In the genomic region with DNA sequence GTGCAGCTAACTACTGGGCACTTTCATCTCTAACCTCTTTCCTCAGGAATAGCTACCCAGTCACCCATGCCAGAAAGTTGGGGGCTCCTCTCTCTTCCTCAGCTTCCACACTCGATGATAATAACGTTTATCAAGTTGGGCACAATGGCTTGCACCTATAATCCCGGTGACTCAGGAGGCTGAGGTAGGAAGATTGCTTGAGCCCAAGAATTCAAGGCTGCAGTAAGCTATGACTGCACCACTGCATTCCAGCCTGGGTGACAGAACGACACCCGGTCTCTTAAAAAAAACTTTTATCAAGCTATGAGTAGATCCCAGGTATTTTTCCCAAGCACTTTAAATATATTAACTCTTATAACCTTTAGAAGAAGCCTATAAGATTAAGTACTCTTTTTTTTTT, we compare ENCODE assay signal across 11 cellular contexts. TPM values are rescaled to one million over a fixed set of nuclear protein-coding genes. Genes with fewer than 3 reads are reported as not detected.
A peak's percentile ranks its signal among the peaks of the same experiment; 100 is the strongest.
DNase-seq lines count a peak whose midpoint lies in the region; ATAC-seq, FAIRE-seq and TF ChIP-seq lines count a peak whose summit lies in the region.
"Had no signal": no experiment of that assay in that cellular context is flagged by ENCODE, and none has a peak within 500 bp of the region (broad histone marks: within the 10 kb centered on the region; RNA-seq: fewer than 3 reads in every experiment).

No MANE protein-coding gene starts in this region.

- TF ChIP-seq POLR2A in HepG2 (IDR thresholded peaks at IDR 0.05; ENCODE audit: insufficient read depth in 1 of 2, low read depth in 2 of 2, low read length in 2 of 2), result no peak
- TF ChIP-seq POLR2A in right lobe of liver (IDR thresholded peaks at IDR 0.05), result no peak

- H3K4me1 ChIP-seq in HepG2 (ENCODE audit: insufficient read depth, low read length), result peaks cover 53% of the 10 kb centered on the region
- H3K4me1 ChIP-seq in right lobe of liver, result peaks cover 4 to 16% (median 8%) of the 10 kb centered on the region in 4 donors
- peaks cover 22% of the 10 kb centered on the region for H3K4me1 ChIP-seq in A673 (ENCODE audit: insufficient read depth, low read length, poor library complexity, severe bottlenecking)

- H3K36me3 ChIP-seq in HepG2 (replicated peaks in 1 of 2; ENCODE audit: control insufficient read depth in 1 of 2, insufficient read depth in 2 of 2, low read length in 2 of 2) (peaks cover 12 to 43% of the 10 kb centered on the region in 2 experiments; a peak in 4 of 5 replicates), right lobe of liver (peaks cover 0 to 34% (median 24%) of the 10 kb centered on the region in 4 donors), A673 (ENCODE audit: insufficient read depth, low read length, poor library complexity, severe bottlenecking) (peaks cover 34% of the 10 kb centered on the region)

- BruUV-seq in HepG2 (replicated peaks; lab: Mats Ljungman, UMichigan), result no TSS peak
- no TSS peak for BruUV-seq in A673 (replicated peaks; lab: Mats Ljungman, UMichigan)

- TF ChIP-seq CTCF in HepG2 (CRISPR knock-in tag; IDR thresholded peaks at IDR 0.05) (no peak), right lobe of liver (IDR thresholded peaks at IDR 0.05) (no peak), mesothelial cell of epicardium (IDR thresholded peaks at IDR 0.05; ENCODE audit: unreplicated experiment) (no peak), A673 (conservative IDR thresholded peaks at IDR 0.05; ENCODE audit: low read depth, low read length) (no peak)

- CTCF ChIA-PET in HepG2 (lab: Yijun Ruan, JAX; ENCODE audit: low intra/inter-chr PET ratio, low total read pairs) (no interaction called here), A673 (lab: Charles Lee) (no interaction called here)

- H3K27me3 ChIP-seq in HepG2 (ENCODE audit: control insufficient read depth in 1 of 2, insufficient read depth in 2 of 2, low read length in 2 of 2), result no peaks in the 10 kb centered on the region; a peak in 2 of 5 replicates
- no peaks in the 10 kb centered on the region for H3K27me3 ChIP-seq in right lobe of liver
- H3K27me3 ChIP-seq in A673 (replicated peaks; ENCODE audit: insufficient read depth, low read depth, low read length, poor library complexity), result no peaks in the 10 kb centered on the region
- H3K27me3 ChIP-seq: colonic mucosa had no signal

- H3K27ac ChIP-seq in HepG2 (ENCODE audit: extremely low read length, insufficient read depth, low read length) (no peak overlapping the region), right lobe of liver (no peak overlapping the region), A673 (ENCODE audit: low read depth, low read length, poor library complexity, severe bottlenecking) (no peak overlapping the region)
- H3K27ac ChIP-seq: C4-2B, colonic mucosa had no signal

- H3K9me3 ChIP-seq in HepG2 (ENCODE audit: low read length) (no peaks in the 10 kb centered on the region), right lobe of liver (no peaks in the 10 kb centered on the region), A673 (ENCODE audit: low read depth, low read length, poor library complexity, severe bottlenecking) (no peaks in the 10 kb centered on the region)
- H3K9me3 ChIP-seq: colonic mucosa had no signal

- peak overlapping the region; percentile 10; the same call in 1 of the 2 replicates for H3K9ac ChIP-seq in HepG2 (ENCODE audit: insufficient read depth, low read depth, low read length)

- peaks cover 19% of the 10 kb centered on the region for H4K20me1 ChIP-seq in HepG2 (ENCODE audit: insufficient read depth, low read length)

- intact Hi-C loops in HepG2 (cut with micrococcal nuclease; ENCODE audit: unreplicated experiment) (no loop called here), right lobe of liver (cut with DNase I) (no loop called here), A673 (cut with micrococcal nuclease; ENCODE audit: unreplicated experiment) (no loop called here)
- intact Hi-C loops in activated T-helper 2 cell treated with anti-CD3 and anti-CD28 coated beads, Interferon-gamma antibody, Interleukin-2, Interleukin-4, amounts not matched to agents 10 μg/mL and 5 μg/mL and 100 μg/mL, durations not matched to agents 14 hours and 24 hours and 36 hours (cut with micrococcal nuclease), result loop anchor here (5.0 kb wide), 1 partner anchor 47 kb away; no protein-coding TSS in a partner anchor

- H3K9me3 Mint-ChIP-seq in activated T-helper 2 cell treated with anti-CD3 and anti-CD28 coated beads, Interferon-gamma antibody, Interleukin-2, Interleukin-4, amounts not matched to agents 10 μg/mL and 5 μg/mL and 100 μg/mL, durations not matched to agents 14 hours and 24 hours and 36 hours, result no peaks in the 10 kb centered on the region
- H3K9me3 Mint-ChIP-seq in mesothelial cell of epicardium, result no peaks in the 10 kb centered on the region

- POLR2A ChIA-PET in HepG2 (lab: Yijun Ruan, JAX), result interaction anchor here (1.2 kb wide), 1 partner anchor 28 kb away, joined by 3 read pairs; the partner anchor contains the start of gene TBC1D10A
- POLR2A ChIA-PET in A673 (lab: Charles Lee; ENCODE audit: low non-redundant PET), result no interaction called here

- H3K4me3 Mint-ChIP-seq in activated T-helper 2 cell treated with anti-CD3 and anti-CD28 coated beads, Interferon-gamma antibody, Interleukin-2, Interleukin-4, amounts not matched to agents 10 μg/mL and 5 μg/mL and 100 μg/mL, durations not matched to agents 14 hours and 24 hours and 36 hours (ENCODE audit: low read depth), result peak overlapping the region; percentile 91
- H3K4me3 Mint-ChIP-seq in mesothelial cell of epicardium, result peak overlapping the region; percentile 94

- peaks cover 2% of the 10 kb centered on the region for H3K27me3 Mint-ChIP-seq in activated T-helper 2 cell treated with anti-CD3 and anti-CD28 coated beads, Interferon-gamma antibody, Interleukin-2, Interleukin-4, amounts not matched to agents 10 μg/mL and 5 μg/mL and 100 μg/mL, durations not matched to agents 14 hours and 24 hours and 36 hours (ENCODE audit: low read depth)
- H3K27me3 Mint-ChIP-seq in mesothelial cell of epicardium (ENCODE audit: low read depth), result no peaks in the 10 kb centered on the region

- H3K4me1 Mint-ChIP-seq in activated T-helper 2 cell treated with anti-CD3 and anti-CD28 coated beads, Interferon-gamma antibody, Interleukin-2, Interleukin-4, amounts not matched to agents 10 μg/mL and 5 μg/mL and 100 μg/mL, durations not matched to agents 14 hours and 24 hours and 36 hours (ENCODE audit: low read depth), result peaks cover 44% of the 10 kb centered on the region
- peaks cover 23% of the 10 kb centered on the region for H3K4me1 Mint-ChIP-seq in mesothelial cell of epicardium

- peaks cover 33% of the 10 kb centered on the region for H3K79me2 ChIP-seq in HepG2 (ENCODE audit: insufficient read depth, low read length)

- H2AFZ ChIP-seq in HepG2 (ENCODE audit: low read length), result no peak overlapping the region

- H3K4me3 ChIP-seq in HepG2 (replicated peaks in 1 of 3; ENCODE audit: insufficient read depth in 1 of 3, low read depth in 2 of 3, low read length in 3 of 3) (no peak overlapping the region), right lobe of liver (no peak overlapping the region), A673 (ENCODE audit: low read depth, low read length, poor library complexity, severe bottlenecking) (no peak overlapping the region)
- H3K4me3 ChIP-seq: colonic mucosa had no signal

- TF ChIP-seq EP300 in HepG2 (IDR thresholded peaks at IDR 0.05; ENCODE audit: low read depth in 2 of 2, low read length in 2 of 2) (no peak), HepG2 (CRISPR knock-in tag; IDR thresholded peaks at IDR 0.05; ENCODE audit: borderline replicate concordance) (no peak)

- peak overlapping the region; percentile 58 for H3K27ac Mint-ChIP-seq in activated T-helper 2 cell treated with anti-CD3 and anti-CD28 coated beads, Interferon-gamma antibody, Interleukin-2, Interleukin-4, amounts not matched to agents 10 μg/mL and 5 μg/mL and 100 μg/mL, durations not matched to agents 14 hours and 24 hours and 36 hours
- no peak overlapping the region for H3K27ac Mint-ChIP-seq in mesothelial cell of epicardium

- 91% methylated on average over 5 of the region's 5 CpGs for WGBS in HepG2 (ENCODE audit: low lambda C conversion rate)
- 47% methylated on average over 5 of the region's 5 CpGs for WGBS in right lobe of liver (ENCODE audit: insufficient coverage, low coverage, low lambda C conversion rate, missing lambda C conversion rate)

- no peak for DNase-seq in HepG2 (ENCODE audit: low spot score)
- no peak for DNase-seq in right lobe of liver
- DNase-seq in activated T-helper 2 cell treated with anti-CD3 and anti-CD28 coated beads, Interferon-gamma antibody, Interleukin-2, Interleukin-4, amounts not matched to agents 10 μg/mL and 5 μg/mL and 100 μg/mL, durations not matched to agents 14 hours and 24 hours and 36 hours (ENCODE audit: low spot score), result no peak
- no peak for DNase-seq in mesothelial cell of epicardium (ENCODE audit: low spot score in 2 of 2, unreplicated experiment in 2 of 2)
- no peak for DNase-seq in A673 (ENCODE audit: low spot score)
- no peak for DNase-seq in NCI-H1930 (lab: John Stamatoyannopoulos, UW)
- DNase-seq: colonic mucosa had no signal

- H3K36me3 Mint-ChIP-seq in activated T-helper 2 cell treated with anti-CD3 and anti-CD28 coated beads, Interferon-gamma antibody, Interleukin-2, Interleukin-4, amounts not matched to agents 10 μg/mL and 5 μg/mL and 100 μg/mL, durations not matched to agents 14 hours and 24 hours and 36 hours (ENCODE audit: low read depth), result peaks cover 60% of the 10 kb centered on the region
- H3K36me3 Mint-ChIP-seq in mesothelial cell of epicardium, result peaks cover 20% of the 10 kb centered on the region

- ATAC-seq in HepG2 (no peak), right lobe of liver (no peak), GM18858 (IDR thresholded peaks at IDR 0.05; ENCODE audit: unreplicated experiment) (no peak), GM21528 (IDR thresholded peaks at IDR 0.05; ENCODE audit: low FRiP score, unreplicated experiment) (no peak)

- in situ Hi-C loops in HepG2 (cut with HindIII; ENCODE audit: extremely low pct_ligation_motif_present, low pct_unique_long_range_greater_than_20kb), result no loop called here

- no peak for FAIRE-seq in HepG2 (lab: Jason Lieb, UNC)
- FAIRE-seq: GM19239 had no signal

- no peak for TF ChIP-seq RAD21 in HepG2 (CRISPR knock-in tag; IDR thresholded peaks at IDR 0.05)

- peak overlapping the region; percentile 20; the same call in 1 of the 2 replicates for H3K4me2 ChIP-seq in HepG2 (ENCODE audit: low read depth, low read length)

RNA-seq across cellular contexts. Expression of gene SF3A1, which starts 2.0 kb away (rescaled TPM):
- 22.0 and 31.8 TPM in 2 replicates for total RNA-seq in HepG2 (2016; rRNA removed; fragmentation: Illumina TruSeq; extraction: Trizol)
- 9.8 and 11.6 TPM in 2 replicates for total RNA-seq in HepG2 (2016; cell fraction: cytosol; rRNA removed; fragmentation: Illumina TruSeq; extraction: Trizol; ENCODE audit: low read depth)
- 20.9 and 27.0 TPM in 2 replicates for total RNA-seq in HepG2 (2016; cell fraction: insoluble cytoplasmic fraction; rRNA removed; fragmentation: Illumina TruSeq; extraction: Trizol)
- 13.8 and 16.2 TPM in 2 replicates for total RNA-seq in HepG2 (2016; cell fraction: membrane; rRNA removed; fragmentation: Illumina TruSeq; extraction: Trizol)
- 23.6 and 29.5 TPM in 2 replicates for total RNA-seq in HepG2 (2016; cell fraction: nucleus; rRNA removed; fragmentation: Illumina TruSeq; extraction: Trizol)
- 10.0 and 16.2 TPM in 2 replicates for polyA plus RNA-seq in HepG2 (2011; rRNA removed)
- polyA plus RNA-seq in HepG2 (2011; cell fraction: cytosol; rRNA removed), result 5.3 and 6.6 TPM in 2 replicates
- 42.5 and 51.9 TPM in 2 replicates for polyA plus RNA-seq in HepG2 (2011; cell fraction: nucleus; rRNA removed)
- 38.4 and 47.2 TPM in 2 replicates for polyA plus RNA-seq in HepG2 (2012)
- 5.6 and 6.5 TPM in 2 replicates for polyA plus RNA-seq in HepG2 (2016; cell fraction: cytosol; fragmentation: Illumina TruSeq; extraction: Trizol; ENCODE audit: low read depth)
- polyA plus RNA-seq in HepG2 (2016; cell fraction: insoluble cytoplasmic fraction; fragmentation: Illumina TruSeq; extraction: Trizol; ENCODE audit: low read depth), result 22.2 and 52.1 TPM in 2 replicates
- 8.5 and 15.3 TPM in 2 replicates for polyA plus RNA-seq in HepG2 (2016; cell fraction: membrane; fragmentation: Illumina TruSeq; extraction: Trizol; ENCODE audit: low read depth)
- 40.6 and 47.6 TPM in 2 replicates for polyA plus RNA-seq in HepG2 (2016; cell fraction: nucleus; fragmentation: Illumina TruSeq; extraction: Trizol; ENCODE audit: insufficient read depth, low read depth)
- 43.5 and 95.1 TPM in 2 replicates for polyA minus RNA-seq in HepG2 (2011; rRNA and poly(A)+ RNA removed; ENCODE audit: low replicate concordance)
- 61.1 and 71.4 TPM in 2 replicates for polyA minus RNA-seq in HepG2 (2011; cell fraction: cytosol; rRNA and poly(A)+ RNA removed)
- polyA minus RNA-seq in HepG2 (2011; cell fraction: nucleus; rRNA and poly(A)+ RNA removed), result 49.2 and 53.6 TPM in 2 replicates
- total RNA-seq in right lobe of liver, result 10 to 100 TPM; 42.6 to 72.8 (median 66.5) TPM
- total RNA-seq in activated T-helper 2 cell treated with anti-CD3 and anti-CD28 coated beads, Interferon-gamma antibody, Interleukin-2, Interleukin-4, amounts not matched to agents 10 μg/mL and 5 μg/mL and 100 μg/mL, durations not matched to agents 14 hours and 24 hours and 36 hours, result 287 and 325 TPM in 2 replicates
- total RNA-seq in mesothelial cell of epicardium, result 142 to 154 TPM (median 151 TPM) in 3 replicates
- total RNA-seq in A673 (2021), result 346 and 366 TPM in 2 replicates

RNA-seq across cellular contexts. Expression of gene CCDC157, which starts 2.2 kb away (rescaled TPM):
- total RNA-seq in HepG2 (2016; rRNA removed; fragmentation: Illumina TruSeq; extraction: Trizol), result 0.98 and 1.6 TPM in 2 replicates
- total RNA-seq in HepG2 (2016; cell fraction: cytosol; rRNA removed; fragmentation: Illumina TruSeq; extraction: Trizol; ENCODE audit: low read depth), result 2.1 and 2.2 TPM in 2 replicates
- total RNA-seq in HepG2 (2016; cell fraction: insoluble cytoplasmic fraction; rRNA removed; fragmentation: Illumina TruSeq; extraction: Trizol), result 0.79 and 1.9 TPM in 2 replicates
- total RNA-seq in HepG2 (2016; cell fraction: membrane; rRNA removed; fragmentation: Illumina TruSeq; extraction: Trizol), result 1.9 and 3.1 TPM in 2 replicates
- total RNA-seq in HepG2 (2016; cell fraction: nucleus; rRNA removed; fragmentation: Illumina TruSeq; extraction: Trizol), result 1.4 and 1.6 TPM in 2 replicates
- 1.4 and 2.3 TPM in 2 replicates for polyA plus RNA-seq in HepG2 (2011; rRNA removed)
- polyA plus RNA-seq in HepG2 (2011; cell fraction: cytosol; rRNA removed), result 1.1 and 1.8 TPM in 2 replicates
- 5.8 and 7.1 TPM in 2 replicates for polyA plus RNA-seq in HepG2 (2011; cell fraction: nucleus; rRNA removed)
- polyA plus RNA-seq in HepG2 (2012), result 0.64 and 1.3 TPM in 2 replicates
- 3.4 and 4.1 TPM in 2 replicates for polyA plus RNA-seq in HepG2 (2016; cell fraction: cytosol; fragmentation: Illumina TruSeq; extraction: Trizol; ENCODE audit: low read depth)
- polyA plus RNA-seq in HepG2 (2016; cell fraction: insoluble cytoplasmic fraction; fragmentation: Illumina TruSeq; extraction: Trizol; ENCODE audit: low read depth), result 1.2 and 1.5 TPM in 2 replicates
- polyA plus RNA-seq in HepG2 (2016; cell fraction: membrane; fragmentation: Illumina TruSeq; extraction: Trizol; ENCODE audit: low read depth), result 2.2 and 3.2 TPM in 2 replicates
- 3.1 and 3.2 TPM in 2 replicates for polyA plus RNA-seq in HepG2 (2016; cell fraction: nucleus; fragmentation: Illumina TruSeq; extraction: Trizol; ENCODE audit: insufficient read depth, low read depth)
- polyA minus RNA-seq in HepG2 (2011; rRNA and poly(A)+ RNA removed; ENCODE audit: low replicate concordance), result 2.6 and 4.7 TPM in 2 replicates
- polyA minus RNA-seq in HepG2 (2011; cell fraction: cytosol; rRNA and poly(A)+ RNA removed), result 0.79 and 1.4 TPM in 2 replicates
- polyA minus RNA-seq in HepG2 (2011; cell fraction: nucleus; rRNA and poly(A)+ RNA removed), result 1.9 and 3.0 TPM in 2 replicates
- total RNA-seq in right lobe of liver, result 1 to 10 TPM in 3 of 6 experiments, under 1 TPM in 3; 0.54 to 2.9 (median 0.86) TPM
- 3.2 and 4.3 TPM in 2 replicates for total RNA-seq in activated T-helper 2 cell treated with anti-CD3 and anti-CD28 coated beads, Interferon-gamma antibody, Interleukin-2, Interleukin-4, amounts not matched to agents 10 μg/mL and 5 μg/mL and 100 μg/mL, durations not matched to agents 14 hours and 24 hours and 36 hours
- total RNA-seq in mesothelial cell of epicardium, result 4.7 to 5.8 TPM (median 4.7 TPM) in 3 replicates
- total RNA-seq in A673 (2021), result 5.7 and 6.0 TPM in 2 replicates

RNA-seq across cellular contexts. Expression of gene TBC1D10A, which starts 27.9 kb away (rescaled TPM):
- total RNA-seq in HepG2 (2016; rRNA removed; fragmentation: Illumina TruSeq; extraction: Trizol), result 3.6 and 4.2 TPM in 2 replicates
- total RNA-seq in HepG2 (2016; cell fraction: cytosol; rRNA removed; fragmentation: Illumina TruSeq; extraction: Trizol; ENCODE audit: low read depth), result 1.3 and 1.7 TPM in 2 replicates
- 2.7 and 5.3 TPM in 2 replicates for total RNA-seq in HepG2 (2016; cell fraction: insoluble cytoplasmic fraction; rRNA removed; fragmentation: Illumina TruSeq; extraction: Trizol)
- 2.2 and 2.6 TPM in 2 replicates for total RNA-seq in HepG2 (2016; cell fraction: membrane; rRNA removed; fragmentation: Illumina TruSeq; extraction: Trizol)
- total RNA-seq in HepG2 (2016; cell fraction: nucleus; rRNA removed; fragmentation: Illumina TruSeq; extraction: Trizol), result 3.0 and 3.7 TPM in 2 replicates
- polyA plus RNA-seq in HepG2 (2011; rRNA removed), result 4.9 and 6.0 TPM in 2 replicates
- 3.5 and 5.6 TPM in 2 replicates for polyA plus RNA-seq in HepG2 (2011; cell fraction: cytosol; rRNA removed)
- 13.6 and 14.3 TPM in 2 replicates for polyA plus RNA-seq in HepG2 (2011; cell fraction: nucleus; rRNA removed)
- 3.8 and 4.0 TPM in 2 replicates for polyA plus RNA-seq in HepG2 (2012)
- polyA plus RNA-seq in HepG2 (2016; cell fraction: cytosol; fragmentation: Illumina TruSeq; extraction: Trizol; ENCODE audit: low read depth), result 0.68 and 0.98 TPM in 2 replicates
- polyA plus RNA-seq in HepG2 (2016; cell fraction: insoluble cytoplasmic fraction; fragmentation: Illumina TruSeq; extraction: Trizol; ENCODE audit: low read depth), result 3.0 and 4.4 TPM in 2 replicates
- 0.73 and 1.0 TPM in 2 replicates for polyA plus RNA-seq in HepG2 (2016; cell fraction: membrane; fragmentation: Illumina TruSeq; extraction: Trizol; ENCODE audit: low read depth)
- polyA plus RNA-seq in HepG2 (2016; cell fraction: nucleus; fragmentation: Illumina TruSeq; extraction: Trizol; ENCODE audit: insufficient read depth, low read depth), result 6.5 and 9.4 TPM in 2 replicates
- polyA minus RNA-seq in HepG2 (2011; rRNA and poly(A)+ RNA removed; ENCODE audit: low replicate concordance), result 3.0 and 10.8 TPM in 2 replicates
- 4.6 and 5.8 TPM in 2 replicates for polyA minus RNA-seq in HepG2 (2011; cell fraction: cytosol; rRNA and poly(A)+ RNA removed)
- polyA minus RNA-seq in HepG2 (2011; cell fraction: nucleus; rRNA and poly(A)+ RNA removed), result 7.8 and 10.4 TPM in 2 replicates
- 10 to 100 TPM in 3 of 6 experiments, 1 to 10 TPM in 3; 6.6 to 12.6 (median 10.0) TPM for total RNA-seq in right lobe of liver
- 26.8 and 29.4 TPM in 2 replicates for total RNA-seq in activated T-helper 2 cell treated with anti-CD3 and anti-CD28 coated beads, Interferon-gamma antibody, Interleukin-2, Interleukin-4, amounts not matched to agents 10 μg/mL and 5 μg/mL and 100 μg/mL, durations not matched to agents 14 hours and 24 hours and 36 hours
- total RNA-seq in mesothelial cell of epicardium, result 12.8 to 15.1 TPM (median 13.7 TPM) in 3 replicates
- 8.4 and 10.6 TPM in 2 replicates for total RNA-seq in A673 (2021)

RNA-seq across cellular contexts. Expression of gene RNF215, which starts 32.6 kb away (rescaled TPM):
- total RNA-seq in HepG2 (2016; rRNA removed; fragmentation: Illumina TruSeq; extraction: Trizol), result 2.4 and 5.3 TPM in 2 replicates
- 1.6 and 1.9 TPM in 2 replicates for total RNA-seq in HepG2 (2016; cell fraction: cytosol; rRNA removed; fragmentation: Illumina TruSeq; extraction: Trizol; ENCODE audit: low read depth)
- total RNA-seq in HepG2 (2016; cell fraction: insoluble cytoplasmic fraction; rRNA removed; fragmentation: Illumina TruSeq; extraction: Trizol), result 2.5 and 5.7 TPM in 2 replicates
- total RNA-seq in HepG2 (2016; cell fraction: membrane; rRNA removed; fragmentation: Illumina TruSeq; extraction: Trizol), result 2.5 and 3.5 TPM in 2 replicates
- 7.1 and 8.8 TPM in 2 replicates for total RNA-seq in HepG2 (2016; cell fraction: nucleus; rRNA removed; fragmentation: Illumina TruSeq; extraction: Trizol)
- polyA plus RNA-seq in HepG2 (2011; rRNA removed), result 6.1 and 9.2 TPM in 2 replicates
- polyA plus RNA-seq in HepG2 (2011; cell fraction: cytosol; rRNA removed), result 3.8 and 4.9 TPM in 2 replicates
- polyA plus RNA-seq in HepG2 (2011; cell fraction: nucleus; rRNA removed), result 55.4 and 60.1 TPM in 2 replicates
- polyA plus RNA-seq in HepG2 (2012), result 5.4 and 7.0 TPM in 2 replicates
- polyA plus RNA-seq in HepG2 (2016; cell fraction: cytosol; fragmentation: Illumina TruSeq; extraction: Trizol; ENCODE audit: low read depth), result 1.1 and 1.2 TPM in 2 replicates
- 1.6 and 1.8 TPM in 2 replicates for polyA plus RNA-seq in HepG2 (2016; cell fraction: insoluble cytoplasmic fraction; fragmentation: Illumina TruSeq; extraction: Trizol; ENCODE audit: low read depth)
- polyA plus RNA-seq in HepG2 (2016; cell fraction: membrane; fragmentation: Illumina TruSeq; extraction: Trizol; ENCODE audit: low read depth), result 1.9 and 2.2 TPM in 2 replicates
- 17.7 and 18.4 TPM in 2 replicates for polyA plus RNA-seq in HepG2 (2016; cell fraction: nucleus; fragmentation: Illumina TruSeq; extraction: Trizol; ENCODE audit: insufficient read depth, low read depth)
- 10.6 and 16.6 TPM in 2 replicates for polyA minus RNA-seq in HepG2 (2011; rRNA and poly(A)+ RNA removed; ENCODE audit: low replicate concordance)
- polyA minus RNA-seq in HepG2 (2011; cell fraction: cytosol; rRNA and poly(A)+ RNA removed), result 2.3 and 4.5 TPM in 2 replicates
- polyA minus RNA-seq in HepG2 (2011; cell fraction: nucleus; rRNA and poly(A)+ RNA removed), result 12.6 and 12.9 TPM in 2 replicates
- 10 to 100 TPM in 1 of 6 experiments, 1 to 10 TPM in 5; 6.2 to 10.0 (median 7.4) TPM for total RNA-seq in right lobe of liver
- 17.2 and 19.3 TPM in 2 replicates for total RNA-seq in activated T-helper 2 cell treated with anti-CD3 and anti-CD28 coated beads, Interferon-gamma antibody, Interleukin-2, Interleukin-4, amounts not matched to agents 10 μg/mL and 5 μg/mL and 100 μg/mL, durations not matched to agents 14 hours and 24 hours and 36 hours
- 39.2 to 41.9 TPM (median 39.4 TPM) in 3 replicates for total RNA-seq in mesothelial cell of epicardium
- total RNA-seq in A673 (2021), result 18.9 and 22.4 TPM in 2 replicates

RNA-seq across cellular contexts. Expression of gene SEC14L2, which starts 42.2 kb away (rescaled TPM):
- 4.1 and 5.3 TPM in 2 replicates for total RNA-seq in HepG2 (2016; rRNA removed; fragmentation: Illumina TruSeq; extraction: Trizol)
- total RNA-seq in HepG2 (2016; cell fraction: cytosol; rRNA removed; fragmentation: Illumina TruSeq; extraction: Trizol; ENCODE audit: low read depth), result 0.71 and 0.88 TPM in 2 replicates
- total RNA-seq in HepG2 (2016; cell fraction: insoluble cytoplasmic fraction; rRNA removed; fragmentation: Illumina TruSeq; extraction: Trizol), result 5.1 TPM in 2 replicates
- total RNA-seq in HepG2 (2016; cell fraction: membrane; rRNA removed; fragmentation: Illumina TruSeq; extraction: Trizol), result 2.0 and 2.8 TPM in 2 replicates
- 3.5 and 5.0 TPM in 2 replicates for total RNA-seq in HepG2 (2016; cell fraction: nucleus; rRNA removed; fragmentation: Illumina TruSeq; extraction: Trizol)
- 5.1 and 9.1 TPM in 2 replicates for polyA plus RNA-seq in HepG2 (2011; rRNA removed)
- polyA plus RNA-seq in HepG2 (2011; cell fraction: cytosol; rRNA removed), result 6.9 and 7.2 TPM in 2 replicates
- polyA plus RNA-seq in HepG2 (2011; cell fraction: nucleus; rRNA removed), result 13.4 and 15.2 TPM in 2 replicates
- polyA plus RNA-seq in HepG2 (2012), result 4.1 and 4.7 TPM in 2 replicates
- polyA plus RNA-seq in HepG2 (2016; cell fraction: cytosol; fragmentation: Illumina TruSeq; extraction: Trizol; ENCODE audit: low read depth), result 1.8 and 2.4 TPM in 2 replicates
- polyA plus RNA-seq in HepG2 (2016; cell fraction: insoluble cytoplasmic fraction; fragmentation: Illumina TruSeq; extraction: Trizol; ENCODE audit: low read depth), result 5.3 and 5.4 TPM in 2 replicates
- polyA plus RNA-seq in HepG2 (2016; cell fraction: membrane; fragmentation: Illumina TruSeq; extraction: Trizol; ENCODE audit: low read depth), result 1.9 and 2.3 TPM in 2 replicates
- polyA plus RNA-seq in HepG2 (2016; cell fraction: nucleus; fragmentation: Illumina TruSeq; extraction: Trizol; ENCODE audit: insufficient read depth, low read depth), result 5.5 and 6.3 TPM in 2 replicates
- 13.5 and 19.9 TPM in 2 replicates for polyA minus RNA-seq in HepG2 (2011; rRNA and poly(A)+ RNA removed; ENCODE audit: low replicate concordance)
- 4.4 and 5.6 TPM in 2 replicates for polyA minus RNA-seq in HepG2 (2011; cell fraction: cytosol; rRNA and poly(A)+ RNA removed)
- 11.5 and 19.1 TPM in 2 replicates for polyA minus RNA-seq in HepG2 (2011; cell fraction: nucleus; rRNA and poly(A)+ RNA removed)
- 100 to 1,000 TPM in 3 of 6 experiments, 10 to 100 TPM in 3; 42.7 to 240 (median 101) TPM for total RNA-seq in right lobe of liver
- 32.7 and 36.2 TPM in 2 replicates for total RNA-seq in activated T-helper 2 cell treated with anti-CD3 and anti-CD28 coated beads, Interferon-gamma antibody, Interleukin-2, Interleukin-4, amounts not matched to agents 10 μg/mL and 5 μg/mL and 100 μg/mL, durations not matched to agents 14 hours and 24 hours and 36 hours
- total RNA-seq in mesothelial cell of epicardium, result 4.3 to 6.5 TPM (median 5.4 TPM) in 3 replicates
- total RNA-seq in A673 (2021), result 14.4 and 19.4 TPM in 2 replicates
